In the genomic region with DNA sequence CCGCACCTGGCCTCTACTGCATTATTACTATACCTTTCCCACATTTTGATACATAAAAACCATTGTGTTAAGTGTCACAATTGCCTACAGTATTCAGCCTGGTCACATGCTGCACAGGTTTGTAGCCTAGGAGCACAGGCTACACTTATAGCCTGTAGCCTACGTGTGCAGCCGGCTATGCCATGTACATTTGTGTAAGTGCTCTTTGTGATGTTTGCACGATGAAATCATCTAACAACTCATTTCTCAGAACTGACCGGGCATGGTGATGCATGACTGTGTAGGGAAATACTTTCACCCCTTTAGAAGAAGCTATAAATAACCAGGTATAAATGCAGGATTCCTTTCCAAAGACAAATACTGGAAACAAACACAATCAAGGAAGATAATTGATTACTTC, we compare ENCODE assay signal across 1 cellular context.
TF ChIP-seq lines count a peak whose summit lies in the region.

No MANE protein-coding gene starts in this region.

TF ChIP-seq in SK-N-SH, 30 proteins besides CTCF, POLR2A, EP300 and RAD21 (continued from another document):
- TF ChIP-seq RCOR1 (IDR thresholded peaks at IDR 0.05; ENCODE audit: low read length) (no peak), FOXJ3 (CRISPR knock-in tag; IDR thresholded peaks at IDR 0.05) (no peak), EZH2phosphoT487 (IDR thresholded peaks at IDR 0.05; ENCODE audit: borderline replicate concordance, low read depth) (no peak), NRF1 (IDR thresholded peaks at IDR 0.05; ENCODE audit: low read depth, low read length) (no peak), FOXM1 (IDR thresholded peaks at IDR 0.05; ENCODE audit: low read depth) (no peak)
- TF ChIP-seq, protein P1, sequence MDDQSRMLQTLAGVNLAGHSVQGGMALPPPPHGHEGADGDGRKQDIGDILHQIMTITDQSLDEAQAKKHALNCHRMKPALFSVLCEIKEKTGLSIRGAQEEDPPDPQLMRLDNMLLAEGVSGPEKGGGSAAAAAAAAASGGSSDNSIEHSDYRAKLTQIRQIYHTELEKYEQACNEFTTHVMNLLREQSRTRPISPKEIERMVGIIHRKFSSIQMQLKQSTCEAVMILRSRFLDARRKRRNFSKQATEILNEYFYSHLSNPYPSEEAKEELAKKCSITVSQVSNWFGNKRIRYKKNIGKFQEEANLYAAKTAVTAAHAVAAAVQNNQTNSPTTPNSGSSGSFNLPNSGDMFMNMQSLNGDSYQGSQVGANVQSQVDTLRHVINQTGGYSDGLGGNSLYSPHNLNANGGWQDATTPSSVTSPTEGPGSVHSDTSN (IDR thresholded peaks at IDR 0.05): peak; percentile 71
- TF ChIP-seq, protein P2, sequence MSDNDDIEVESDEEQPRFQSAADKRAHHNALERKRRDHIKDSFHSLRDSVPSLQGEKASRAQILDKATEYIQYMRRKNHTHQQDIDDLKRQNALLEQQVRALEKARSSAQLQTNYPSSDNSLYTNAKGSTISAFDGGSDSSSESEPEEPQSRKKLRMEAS (IDR thresholded peaks at IDR 0.05; ENCODE audit: low read depth): peak; percentile 44; the same call in 1 of the 2 replicates
